1 cellular context compared by ENCODE assay signal in genomic region chr1:85330711-85331290, GRCh38.
TF ChIP-seq lines count a peak whose summit lies in the region.

No MANE protein-coding gene starts in this region.

TF ChIP-seq in HepG2, 621 proteins besides CTCF, POLR2A, EP300 and RAD21 (continued from another document):
- TF ChIP-seq FUBP1 (CRISPR knock-in tag; IDR thresholded peaks at IDR 0.05; ENCODE audit: borderline replicate concordance) (no peak), THYN1 (CRISPR knock-in tag; IDR thresholded peaks at IDR 0.05; ENCODE audit: borderline replicate concordance, low read depth) (no peak), E2F5 (CRISPR knock-in tag; conservative IDR thresholded peaks at IDR 0.05) (no peak), ZNF83 (CRISPR knock-in tag; IDR thresholded peaks at IDR 0.05; ENCODE audit: borderline replicate concordance) (no peak), ZNF616 (CRISPR knock-in tag; IDR thresholded peaks at IDR 0.05; ENCODE audit: low read depth) (no peak), SRF (IDR thresholded peaks at IDR 0.05; ENCODE audit: low read depth, low read length) (no peak), ZNF772 (CRISPR knock-in tag; IDR thresholded peaks at IDR 0.05) (no peak)
TF ChIP-seq in HepG2: peak in this region for 0.
